14 cellular contexts compared by ENCODE assay signal in genomic region chr9:130182090-130182909, GRCh38. TPM values are rescaled to one million over a fixed set of nuclear protein-coding genes. Genes with fewer than 3 reads are reported as not detected.
DNase-seq lines count a peak whose midpoint lies in the region; ATAC-seq, FAIRE-seq and TF ChIP-seq lines count a peak whose summit lies in the region.
"Had no signal": no experiment of that assay in that cellular context is flagged by ENCODE, and none has a peak within 500 bp of the region (broad histone marks: within the 10 kb centered on the region; RNA-seq: fewer than 3 reads in every experiment).

No MANE protein-coding gene starts in this region.

- peaks cover 4% of the 10 kb centered on the region; the same call in 1 of the 2 replicates for H3K4me1 ChIP-seq in HEK293 (ENCODE audit: control insufficient read depth, insufficient read depth, low read length)
- no peaks in the 10 kb centered on the region for H3K4me1 ChIP-seq in foreskin keratinocyte
- H3K4me1 ChIP-seq in small intestine (ENCODE audit: control insufficient read depth in 2 of 2, insufficient read depth in 1 of 2, low read depth in 1 of 2, low read length in 1 of 2) = no peaks in the 10 kb centered on the region

- peak overlapping the region; percentile 84; the same call in 1 of the 2 replicates for H3K27ac Mint-ChIP-seq in WTC11
- H3K27ac Mint-ChIP-seq in activated T-cell treated with anti-CD3 and anti-CD28 coated beads, Interleukin-2, amount 50 U/mL, for 24 hours = no peak overlapping the region
- H3K27ac Mint-ChIP-seq: activated CD4-positive, alpha-beta memory T cell treated with anti-CD3 and anti-CD28 coated beads, Interleukin-2, amount 10 ng/mL, durations not matched to agents 7 days and 5 days had no signal

- 18 to 69% (median 46%) methylated on average over 24 to 26 of the region's 26 CpGs for WGBS in small intestine, 3 donors

- ATAC-seq in WTC11 (no peak), foreskin keratinocyte (no peak), GM19023 (IDR thresholded peaks at IDR 0.05; ENCODE audit: unreplicated experiment) (no peak)
- ATAC-seq: lower lobe of right lung had no signal

- DNase-seq in WTC11 (ENCODE audit: low spot score) (no peak), foreskin keratinocyte (no peak), small intestine (peak; percentile 27), COLO668 (lab: John Stamatoyannopoulos, UW; ENCODE audit: unreplicated experiment) (no peak), AG08395 (ENCODE audit: low spot score) (no peak)
- no peak for DNase-seq in activated T-cell treated with anti-CD3 and anti-CD28 coated beads, Interleukin-2, amount 50 U/mL, for 24 hours
- DNase-seq: activated CD4-positive, alpha-beta memory T cell treated with anti-CD3 and anti-CD28 coated beads, Interleukin-2, amount 10 ng/mL, durations not matched to agents 7 days and 5 days; activated gamma-delta T cell treated with Interleukin-2 at 50 U/mL for 16 hours; lower lobe of right lung; NCI-H510A treated with DMSO at 0.1 percent for 48 hours; RPMI8226 had no signal

- H3K27me3 ChIP-seq in foreskin keratinocyte = no peaks in the 10 kb centered on the region
- no peaks in the 10 kb centered on the region for H3K27me3 ChIP-seq in small intestine (ENCODE audit: control insufficient read depth in 2 of 2, insufficient read depth in 2 of 2, low read length in 2 of 2)

- H3K4me3 ChIP-seq in HEK293 (ENCODE audit: low read depth, low read length) = no peak overlapping the region
- H3K4me3 ChIP-seq in small intestine (ENCODE audit: low read depth in 1 of 2, low read length in 2 of 2) = no peak overlapping the region
- H3K4me3 ChIP-seq: lower lobe of right lung had no signal

- no peaks in the 10 kb centered on the region for H3K9me3 Mint-ChIP-seq in WTC11
- no peaks in the 10 kb centered on the region for H3K9me3 Mint-ChIP-seq in activated T-cell treated with anti-CD3 and anti-CD28 coated beads, Interleukin-2, amount 50 U/mL, for 24 hours
- H3K9me3 Mint-ChIP-seq: activated CD4-positive, alpha-beta memory T cell treated with anti-CD3 and anti-CD28 coated beads, Interleukin-2, amount 10 ng/mL, durations not matched to agents 7 days and 5 days; central memory CD8-positive, alpha-beta T cell had no signal

- CTCF ChIA-PET in HEK293 (lab: Yijun Ruan, JAX) (interaction anchor here (0.6 to 1.1 kb wide), 3 partner anchors 37 to 67 kb away, joined by 3 to 5 read pairs (median 3); no protein-coding TSS in a partner anchor), WTC11 (lab: Charles Lee) (interaction anchor here (1.1 kb wide), 1 partner anchor 9 kb away, joined by 5 read pairs; no protein-coding TSS in a partner anchor)

- H3K36me3 Mint-ChIP-seq in WTC11 = no peaks in the 10 kb centered on the region
- H3K36me3 Mint-ChIP-seq in activated T-cell treated with anti-CD3 and anti-CD28 coated beads, Interleukin-2, amount 50 U/mL, for 24 hours (ENCODE audit: low read depth) = no peaks in the 10 kb centered on the region

- H3K4me3 Mint-ChIP-seq in WTC11 = no peak overlapping the region
- no peak overlapping the region for H3K4me3 Mint-ChIP-seq in activated T-cell treated with anti-CD3 and anti-CD28 coated beads, Interleukin-2, amount 50 U/mL, for 24 hours
- H3K4me3 Mint-ChIP-seq: activated CD4-positive, alpha-beta memory T cell treated with anti-CD3 and anti-CD28 coated beads, Interleukin-2, amount 10 ng/mL, durations not matched to agents 7 days and 5 days; central memory CD8-positive, alpha-beta T cell had no signal

- H3K27me3 Mint-ChIP-seq in WTC11 (ENCODE audit: low read depth) = no peaks in the 10 kb centered on the region
- H3K27me3 Mint-ChIP-seq in activated T-cell treated with anti-CD3 and anti-CD28 coated beads, Interleukin-2, amount 50 U/mL, for 24 hours = no peaks in the 10 kb centered on the region
- H3K27me3 Mint-ChIP-seq: activated CD4-positive, alpha-beta memory T cell treated with anti-CD3 and anti-CD28 coated beads, Interleukin-2, amount 10 ng/mL, durations not matched to agents 7 days and 5 days; central memory CD8-positive, alpha-beta T cell had no signal

- peaks cover 29% of the 10 kb centered on the region for H3K4me1 Mint-ChIP-seq in WTC11
- no peaks in the 10 kb centered on the region for H3K4me1 Mint-ChIP-seq in activated T-cell treated with anti-CD3 and anti-CD28 coated beads, Interleukin-2, amount 50 U/mL, for 24 hours (ENCODE audit: low read depth)
- H3K4me1 Mint-ChIP-seq: activated CD4-positive, alpha-beta memory T cell treated with anti-CD3 and anti-CD28 coated beads, Interleukin-2, amount 10 ng/mL, durations not matched to agents 7 days and 5 days; central memory CD8-positive, alpha-beta T cell had no signal

- POLR2A ChIA-PET in HEK293 (lab: Yijun Ruan, JAX) = no interaction called here
- POLR2A ChIA-PET in WTC11 (lab: Charles Lee) = no interaction called here

- FAIRE-seq in small intestine (lab: Jason Lieb, UNC) = no peak

- H3K36me3 ChIP-seq in HEK293 (ENCODE audit: control insufficient read depth in 2 of 2, insufficient read depth in 1 of 2, low read length in 2 of 2) (peaks cover 0 to 8% of the 10 kb centered on the region in 2 experiments; a peak in 1 of 3 replicates), small intestine (ENCODE audit: control insufficient read depth in 2 of 2, insufficient read depth in 2 of 2, low read length in 2 of 2) (no peaks in the 10 kb centered on the region)
- H3K36me3 ChIP-seq: lower lobe of right lung had no signal

- TF ChIP-seq CTCF in HEK293 (tag by site-specific recombination; IDR thresholded peaks at IDR 0.05) (no peak), WTC11 (IDR thresholded peaks at IDR 0.05) (no peak), foreskin keratinocyte (conservative IDR thresholded peaks at IDR 0.05) (peak; percentile 16)

- H3K9me3 ChIP-seq in HEK293 (ENCODE audit: control insufficient read depth, insufficient read depth, low read depth, low read length) (no peaks in the 10 kb centered on the region), small intestine (ENCODE audit: control insufficient read depth, low read depth) (no peaks in the 10 kb centered on the region)
- H3K9me3 ChIP-seq: lower lobe of right lung had no signal

- no peak overlapping the region for H3K27ac ChIP-seq in HEK293 (ENCODE audit: extremely low read depth, low read depth, low read length)
- no peak overlapping the region for H3K27ac ChIP-seq in foreskin keratinocyte
- H3K27ac ChIP-seq in small intestine (ENCODE audit: low read depth in 1 of 2, low read length in 1 of 2) = no peak overlapping the region
- H3K27ac ChIP-seq: lower lobe of right lung had no signal

TF ChIP-seq in HEK293, 187 proteins besides CTCF, POLR2A, EP300 and RAD21 (continues in another document):
- 0 out of 2 replicates have a peak, but pooled peaks have one; percentile 8 for TF ChIP-seq KLF1 (tag by site-specific recombination; IDR thresholded peaks at IDR 0.05)
- no peak for TF ChIP-seq ZNF184 (tag by site-specific recombination; IDR thresholded peaks at IDR 0.05)
- peak; percentile 27; the same call in 1 of the 2 replicates for TF ChIP-seq ZNF341 (tag by site-specific recombination; IDR thresholded peaks at IDR 0.05; ENCODE audit: low read depth)
- no peak for TF ChIP-seq ZNF677 (tag by site-specific recombination; IDR thresholded peaks at IDR 0.05)
- TF ChIP-seq EGR2 (tag by site-specific recombination; IDR thresholded peaks at IDR 0.05; ENCODE audit: low read depth) = peak; percentile 27; the same call in 1 of the 2 replicates
- no peak for TF ChIP-seq ZBTB21 (tag by site-specific recombination; IDR thresholded peaks at IDR 0.05)
- TF ChIP-seq ZNF768 (tag by site-specific recombination; IDR thresholded peaks at IDR 0.05) = no peak
- no peak for TF ChIP-seq MEIS1 (CRISPR knock-in tag; IDR thresholded peaks at IDR 0.05; ENCODE audit: borderline replicate concordance)
- TF ChIP-seq ZNF664 (tag by site-specific recombination; IDR thresholded peaks at IDR 0.05) = no peak

TF ChIP-seq in WTC11, 78 proteins besides CTCF, POLR2A, EP300 and RAD21 (continues in another document):
- no peak for TF ChIP-seq ZNF121 (CRISPR knock-in tag; IDR thresholded peaks at IDR 0.05)
- no peak for TF ChIP-seq FOXK1 (CRISPR knock-in tag; IDR thresholded peaks at IDR 0.05)
- TF ChIP-seq FOXJ3 (CRISPR knock-in tag; IDR thresholded peaks at IDR 0.05; ENCODE audit: borderline replicate concordance) = no peak
- TF ChIP-seq ZSCAN18 (CRISPR knock-in tag; IDR thresholded peaks at IDR 0.05) = no peak

RNA-seq across cellular contexts. Expression of gene NCS1, which starts 10.1 kb away (rescaled TPM):
- total RNA-seq in WTC11 (2021) (31.8 to 32.6 TPM (median 32.4 TPM) in 3 replicates), foreskin keratinocyte (44.0 and 44.7 TPM in 2 replicates)
- polyA plus RNA-seq in foreskin keratinocyte (36.2 and 39.1 TPM in 2 replicates), small intestine (1 to 10 TPM in 1 of 3 donors, under 1 TPM in 2; 0.54 to 9.2 (median 0.89) TPM)
